Comparison of ENCODE assay signal across 21 cellular contexts in the genomic region with DNA sequence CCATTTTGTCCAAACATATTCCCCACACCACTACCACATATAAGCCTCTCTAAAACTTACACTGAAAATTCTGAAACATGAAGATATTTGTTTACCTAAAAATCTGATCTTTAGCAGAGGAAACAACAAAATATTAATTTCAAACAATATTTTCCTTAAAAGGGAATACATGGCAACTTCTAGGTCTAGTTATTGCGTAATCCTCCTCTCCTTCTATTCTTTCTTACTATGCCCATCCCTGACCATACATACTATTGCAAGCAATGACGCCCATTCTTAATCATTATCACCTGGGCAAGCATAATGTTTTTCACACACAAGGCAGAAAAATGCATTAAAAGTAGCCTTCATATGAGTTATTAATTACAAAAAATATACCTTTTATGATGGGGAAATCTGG.
DNase-seq lines count a peak whose midpoint lies in the region; ATAC-seq, FAIRE-seq and TF ChIP-seq lines count a peak whose summit lies in the region.
"Had no signal": no experiment of that assay in that cellular context is flagged by ENCODE, and none has a peak within 500 bp of the region (broad histone marks: within the 10 kb centered on the region; RNA-seq: fewer than 3 reads in every experiment).

No MANE protein-coding gene starts in this region.

- no peaks in the 10 kb centered on the region for H3K23me2 ChIP-seq in H1 (ENCODE audit: low read depth, low read length)

- POLR2A ChIA-PET in HepG2 (lab: Yijun Ruan, JAX) (no interaction called here), H1 (lab: Charles Lee; ENCODE audit: partially characterized antibody) (no interaction called here)

- H3K14ac ChIP-seq in H1 (ENCODE audit: insufficient read length): no peak overlapping the region

- intact Hi-C loops in HepG2 (cut with micrococcal nuclease; ENCODE audit: unreplicated experiment) (no loop called here), right lobe of liver (cut with DNase I) (no loop called here), mucosa of descending colon (cut with DNase I, micrococcal nuclease) (no loop called here)

- no peak for ATAC-seq in HepG2
- no peak for ATAC-seq in right lobe of liver
- no peak for ATAC-seq in mucosa of descending colon
- ATAC-seq: GM12878, HCT116 had no signal

- H3K36me3 ChIP-seq in HepG2 (replicated peaks in 1 of 2; ENCODE audit: control insufficient read depth in 1 of 2, insufficient read depth in 2 of 2, low read length in 2 of 2): no peaks in the 10 kb centered on the region
- H3K36me3 ChIP-seq in right lobe of liver: no peaks in the 10 kb centered on the region
- no peaks in the 10 kb centered on the region for H3K36me3 ChIP-seq in H1 (ENCODE audit: control insufficient read depth in 2 of 4, insufficient read depth in 4 of 4, low read length in 3 of 4)
- H3K36me3 ChIP-seq in mucosa of descending colon (ENCODE audit: low read depth): no peaks in the 10 kb centered on the region
- H3K36me3 ChIP-seq: BE2C; BLaER1 treated with 17β-estradiol and CSF1 and Interleukin-3, amounts not matched to agents 10 nM and 100 nM had no signal

- no peak overlapping the region for H2AFZ ChIP-seq in HepG2 (ENCODE audit: low read length)
- H2AFZ ChIP-seq in H1 (ENCODE audit: low read length): no peak overlapping the region
- H2AFZ ChIP-seq: GM23248 had no signal

- H3K4me2 ChIP-seq in HepG2 (ENCODE audit: low read depth, low read length) (no peak overlapping the region), H1 (ENCODE audit: insufficient read depth in 1 of 2, low read depth in 2 of 2, low read length in 2 of 2) (no peak overlapping the region)
- H3K4me2 ChIP-seq: BLaER1 treated with 17β-estradiol and CSF1 and Interleukin-3, amounts not matched to agents 10 nM and 100 nM had no signal

- 79% methylated on average over 2 of the region's 2 CpGs for WGBS in HepG2 (ENCODE audit: low lambda C conversion rate)
- 80% methylated on average over 2 of the region's 2 CpGs for WGBS in right lobe of liver (ENCODE audit: insufficient coverage, low coverage, low lambda C conversion rate, missing lambda C conversion rate)
- WGBS in H1 (ENCODE audit: extremely low coverage in 1 of 2, insufficient coverage in 1 of 2, insufficient read length in 1 of 2, insufficient replicate concordance in 2 of 2, low coverage in 1 of 2, low lambda C conversion rate in 2 of 2, missing lambda C conversion rate in 1 of 2), 2 experiments: 93% methylated on average over 2 of the region's 2 CpGs; no CpG with 5 or more reads in 1 of the 2 experiments

- no peak overlapping the region for H4K8ac ChIP-seq in H1 (ENCODE audit: extremely low read depth, insufficient read depth, low read length)

- TF ChIP-seq POLR2A in HepG2 (IDR thresholded peaks at IDR 0.05; ENCODE audit: insufficient read depth in 1 of 2, low read depth in 2 of 2, low read length in 2 of 2) (no peak), right lobe of liver (IDR thresholded peaks at IDR 0.05) (no peak), H1 (IDR thresholded peaks at IDR 0.05; ENCODE audit: control extremely low read depth in 1 of 2, low read depth in 2 of 2, low read length in 2 of 2) (no peak)

- TF ChIP-seq RAD21 in HepG2 (CRISPR knock-in tag; IDR thresholded peaks at IDR 0.05) (no peak), Ishikawa (IDR thresholded peaks at IDR 0.05; ENCODE audit: low read depth) (no peak), H1 (IDR thresholded peaks at IDR 0.05 in 1 of 2, conservative IDR thresholded peaks at IDR 0.05 in 1 of 2; ENCODE audit: low read depth in 2 of 2, low read length in 2 of 2) (no peak)

- no peaks in the 10 kb centered on the region for H3K79me1 ChIP-seq in H1 (ENCODE audit: low read depth, low read length)

- H3K4me1 ChIP-seq in HepG2 (ENCODE audit: insufficient read depth, low read length): no peaks in the 10 kb centered on the region
- H3K4me1 ChIP-seq in right lobe of liver: no peaks in the 10 kb centered on the region
- no peaks in the 10 kb centered on the region for H3K4me1 ChIP-seq in H1 (replicated peaks in 1 of 4; ENCODE audit: control insufficient read depth in 3 of 4, insufficient read depth in 4 of 4, low read length in 3 of 4)
- no peaks in the 10 kb centered on the region for H3K4me1 ChIP-seq in mucosa of descending colon (ENCODE audit: low read depth)
- H3K4me1 ChIP-seq: BE2C had no signal

- H3K18ac ChIP-seq in H1 (ENCODE audit: extremely low read depth, low read length): no peak overlapping the region

- H3K79me2 ChIP-seq in HepG2 (ENCODE audit: insufficient read depth, low read length) (no peaks in the 10 kb centered on the region), H1 (ENCODE audit: control insufficient read depth in 1 of 2, insufficient read depth in 2 of 2, low read length in 2 of 2) (no peaks in the 10 kb centered on the region)

- no peak overlapping the region for H3K23ac ChIP-seq in H1 (ENCODE audit: insufficient read length)

- H3K27ac ChIP-seq in HepG2 (ENCODE audit: extremely low read length, insufficient read depth, low read length): no peak overlapping the region
- H3K27ac ChIP-seq in right lobe of liver: no peak overlapping the region
- no peak overlapping the region for H3K27ac ChIP-seq in H1 (ENCODE audit: low read depth, low read length)
- H3K27ac ChIP-seq: BLaER1 treated with 17β-estradiol and CSF1 and Interleukin-3, amounts not matched to agents 10 nM and 100 nM; GM23248 had no signal

- FAIRE-seq in HepG2 (lab: Jason Lieb, UNC) (no peak), H1 (lab: Jason Lieb, UNC) (no peak)
- FAIRE-seq: D721Med, GM12878, GM19239 had no signal

- H2BK20ac ChIP-seq in H1 (ENCODE audit: low read length): no peak overlapping the region

- H3K9me3 ChIP-seq in HepG2 (ENCODE audit: low read length) (no peaks in the 10 kb centered on the region), right lobe of liver (no peaks in the 10 kb centered on the region), H1 (ENCODE audit: insufficient read depth in 2 of 2, low read depth in 1 of 2, low read length in 1 of 2) (no peaks in the 10 kb centered on the region), mucosa of descending colon (no peaks in the 10 kb centered on the region)
- H3K9me3 ChIP-seq: BE2C; BLaER1 treated with 17β-estradiol and CSF1 and Interleukin-3, amounts not matched to agents 10 nM and 100 nM had no signal

- no peak overlapping the region for H2AK5ac ChIP-seq in H1 (ENCODE audit: low read depth, low read length)

- H3K9ac ChIP-seq in HepG2 (ENCODE audit: insufficient read depth, low read depth, low read length) (no peak overlapping the region), H1 (replicated peaks in 1 of 4; ENCODE audit: extremely low read depth in 1 of 4, low read depth in 3 of 4, low read length in 3 of 4) (no peak overlapping the region)
- H3K9ac ChIP-seq: BLaER1 treated with 17β-estradiol and CSF1 and Interleukin-3, amounts not matched to agents 10 nM and 100 nM; GM23248 had no signal

- H3K4ac ChIP-seq in H1 (replicated peaks; ENCODE audit: insufficient read length, low read depth, low read length): no peak overlapping the region

- H2BK120ac ChIP-seq in H1 (replicated peaks; ENCODE audit: low read depth, low read length): no peak overlapping the region

- no peak overlapping the region for H2BK12ac ChIP-seq in H1 (ENCODE audit: low read depth, low read length)

- H3K4me3 ChIP-seq in HepG2 (replicated peaks in 1 of 3; ENCODE audit: insufficient read depth in 1 of 3, low read depth in 2 of 3, low read length in 3 of 3) (no peak overlapping the region), right lobe of liver (no peak overlapping the region), H1 (ENCODE audit: extremely low read depth in 1 of 4, insufficient read depth in 2 of 4, low read depth in 3 of 4, low read length in 4 of 4) (no peak overlapping the region), mucosa of descending colon (no peak overlapping the region)
- H3K4me3 ChIP-seq: BLaER1 treated with 17β-estradiol and CSF1 and Interleukin-3, amounts not matched to agents 10 nM and 100 nM; GM12878; GM23248 had no signal

- H4K5ac ChIP-seq in H1 (ENCODE audit: insufficient read length, low read depth, low read length): no peak overlapping the region

- no peaks in the 10 kb centered on the region for H3K27me3 ChIP-seq in HepG2 (ENCODE audit: control insufficient read depth in 1 of 2, insufficient read depth in 2 of 2, low read length in 2 of 2)
- H3K27me3 ChIP-seq in right lobe of liver: no peaks in the 10 kb centered on the region
- no peaks in the 10 kb centered on the region for H3K27me3 ChIP-seq in H1 (replicated peaks in 1 of 4; ENCODE audit: control insufficient read depth in 3 of 4, extremely low read depth in 1 of 4, insufficient read depth in 3 of 4, low read length in 3 of 4)
- H3K27me3 ChIP-seq: BE2C; BLaER1 treated with 17β-estradiol and CSF1 and Interleukin-3, amounts not matched to agents 10 nM and 100 nM had no signal

- BruUV-seq in HepG2 (replicated peaks; lab: Mats Ljungman, UMichigan): no TSS peak

- no peak overlapping the region for H2BK15ac ChIP-seq in H1 (ENCODE audit: low read length)

- TF ChIP-seq EP300 in HepG2 (IDR thresholded peaks at IDR 0.05; ENCODE audit: low read depth in 2 of 2, low read length in 2 of 2) (no peak), HepG2 (CRISPR knock-in tag; IDR thresholded peaks at IDR 0.05; ENCODE audit: borderline replicate concordance) (no peak), Ishikawa (IDR thresholded peaks at IDR 0.05; ENCODE audit: borderline replicate concordance) (no peak), H1 (IDR thresholded peaks at IDR 0.05; ENCODE audit: borderline replicate concordance in 1 of 2, low read depth in 2 of 2, low read length in 2 of 2) (no peak)

- no peak overlapping the region for H4K91ac ChIP-seq in H1 (replicated peaks; ENCODE audit: insufficient read length, low read length)

- H3K56ac ChIP-seq in H1 (replicated peaks; ENCODE audit: insufficient read length, low read depth, low read length): no peak overlapping the region

- no peak for TF ChIP-seq CTCF in HepG2 (CRISPR knock-in tag; IDR thresholded peaks at IDR 0.05)
- no peak for TF ChIP-seq CTCF in right lobe of liver (IDR thresholded peaks at IDR 0.05)
- TF ChIP-seq CTCF in H1 (IDR thresholded peaks at IDR 0.05; ENCODE audit: control extremely low read depth in 1 of 3, insufficient read depth in 1 of 3, low read depth in 1 of 3, low read length in 3 of 3): no peak
- TF ChIP-seq CTCF in mucosa of descending colon (IDR thresholded peaks at IDR 0.05): no peak

- no peak for DNase-seq in HepG2 (ENCODE audit: low spot score)
- no peak for DNase-seq in right lobe of liver
- no peak for DNase-seq in H1 (ENCODE audit: low read depth in 1 of 2, low spot score in 2 of 2)
- DNase-seq in NCI-H1105 treated with DMSO at 0.1 percent for 48 hours (lab: John Stamatoyannopoulos, UW): no peak
- DNase-seq in NCI-H2081 (lab: John Stamatoyannopoulos, UW): no peak
- no peak for DNase-seq in mucosa of descending colon
- DNase-seq: AML-193; BE2C; CD4-positive, alpha-beta T cell; CD8-positive, alpha-beta memory T cell; DMS 273 treated with DMSO at 0.1 percent for 48 hours; EL; GDM1; GM23248; H9 had no signal

- no peak overlapping the region for H2BK5ac ChIP-seq in H1 (ENCODE audit: low read depth, low read length)

- in situ Hi-C loops in HepG2 (cut with HindIII; ENCODE audit: extremely low pct_ligation_motif_present, low pct_unique_long_range_greater_than_20kb): no loop called here

- CTCF ChIA-PET in HepG2 (lab: Yijun Ruan, JAX; ENCODE audit: low intra/inter-chr PET ratio, low total read pairs) (no interaction called here), H1 (lab: Charles Lee; ENCODE audit: partially characterized antibody) (no interaction called here)

- H4K20me1 ChIP-seq in HepG2 (ENCODE audit: insufficient read depth, low read length) (no peaks in the 10 kb centered on the region), H1 (replicated peaks in 1 of 2; ENCODE audit: control insufficient read depth in 1 of 2, insufficient read depth in 2 of 2, low read length in 2 of 2) (no peaks in the 10 kb centered on the region)
- H4K20me1 ChIP-seq: BLaER1 treated with 17β-estradiol and CSF1 and Interleukin-3, amounts not matched to agents 10 nM and 100 nM had no signal
